Comparison of ENCODE assay signal across 8 cellular contexts in the genomic region with DNA sequence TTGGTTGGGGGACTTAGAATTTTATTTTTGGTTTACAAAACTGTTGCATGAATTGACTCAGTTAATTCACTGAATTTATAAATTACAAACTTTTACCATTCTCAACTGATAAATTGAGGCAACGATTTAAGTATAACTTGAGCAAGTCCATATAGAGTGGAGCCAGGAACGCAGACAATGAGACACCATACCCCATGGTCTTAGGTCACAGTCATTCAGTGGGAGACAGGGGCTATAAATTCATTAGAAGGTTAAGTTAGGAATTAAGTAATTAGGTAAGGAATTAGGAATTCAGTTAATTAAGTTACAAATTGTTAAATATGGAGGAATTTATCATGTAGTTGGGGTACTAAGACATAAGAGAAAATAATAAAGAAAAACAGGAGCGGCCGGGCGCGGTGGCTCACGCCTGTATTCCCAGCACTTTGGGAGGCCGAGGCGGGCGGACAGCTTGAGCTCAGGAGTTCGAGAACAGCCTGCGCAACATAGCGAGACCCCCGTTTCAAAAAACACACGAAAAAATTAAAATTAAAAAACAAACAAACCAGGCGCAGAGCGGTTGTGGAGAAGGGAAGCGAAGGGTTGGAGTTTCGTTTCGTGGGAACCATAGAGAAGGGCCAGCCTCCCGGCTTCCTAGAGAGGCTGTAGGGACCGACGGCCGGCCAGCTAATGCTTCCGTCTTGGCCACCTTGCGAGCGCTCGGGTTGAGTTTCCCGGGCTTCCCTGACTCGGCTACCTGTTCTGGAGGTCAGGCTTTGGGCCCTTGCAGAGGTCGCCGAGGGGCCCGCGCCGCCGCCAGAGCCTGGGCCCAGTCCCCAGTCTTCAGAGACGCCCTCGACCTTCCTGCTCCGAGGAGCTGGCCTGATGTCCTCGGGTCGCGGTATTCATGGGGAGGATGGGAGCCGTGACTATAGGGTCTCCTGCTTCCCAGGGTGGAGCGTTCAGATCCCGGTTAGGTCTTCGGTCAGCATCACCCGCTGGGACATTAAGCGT. TPM values are rescaled to one million over a fixed set of nuclear protein-coding genes. Genes with fewer than 3 reads are reported as not detected.
A peak's percentile ranks its signal among the peaks of the same experiment; 100 is the strongest.
DNase-seq lines count a peak whose midpoint lies in the region; ATAC-seq and TF ChIP-seq lines count a peak whose summit lies in the region.

Gene ZNF619, plus strand, starts transcription at position 645 of the 993 bp plus-strand sequence. CDS start 858 bp downstream, outside the sequence.

- peaks cover 23 to 26% of the 10 kb centered on the region in 2 donors for H3K4me1 Mint-ChIP-seq in natural killer cell treated with Interleukin-12 subunit alpha and Interleukin-12 subunit beta and Interleukin-15 and Interleukin-18, amount 100 ng/mL, for 72 hours (ENCODE audit: low read depth in 2 of 2)

- no peaks in the 10 kb centered on the region for H3K9me3 ChIP-seq in PC-9 (ENCODE audit: insufficient read depth, low read depth)

- no peaks in the 10 kb centered on the region for H3K9me2 ChIP-seq in PC-9 (ENCODE audit: insufficient read depth)

- no peak for TF ChIP-seq CTCF in PC-9 (conservative IDR thresholded peaks at IDR 0.05)
- no peak for TF ChIP-seq CTCF in fibroblast of the aortic adventitia (IDR thresholded peaks at IDR 0.05; ENCODE audit: insufficient read depth, low read length)

- no peaks in the 10 kb centered on the region for H3K36me3 ChIP-seq in PC-9 (ENCODE audit: low read depth)

- H3K9me3 Mint-ChIP-seq in natural killer cell treated with Interleukin-12 subunit alpha and Interleukin-12 subunit beta and Interleukin-15 and Interleukin-18, amount 100 ng/mL, for 72 hours: no peaks in the 10 kb centered on the region

- CTCF ChIA-PET in PC-9 (lab: Charles Lee): no interaction called here

- POLR2A ChIA-PET in PC-9 (lab: Charles Lee; ENCODE audit: unreplicated experiment): no interaction called here

- BruUV-seq in PC-9 (replicated peaks; lab: Mats Ljungman, UMichigan): TSS peak; percentile 87

- H4K20me1 ChIP-seq in PC-9 (ENCODE audit: insufficient read depth): no peaks in the 10 kb centered on the region

- H3K27me3 Mint-ChIP-seq in natural killer cell treated with Interleukin-12 subunit alpha and Interleukin-12 subunit beta and Interleukin-15 and Interleukin-18, amount 100 ng/mL, for 72 hours: no peaks in the 10 kb centered on the region

- H3K4me3 ChIP-seq in PC-9 (peak within 1 kb of the TSS; percentile 67), fibroblast of the aortic adventitia (ENCODE audit: low read depth, low read length) (peak within 1 kb of the TSS; percentile 88)

- peak; percentile 86 for DNase-seq in D341Med (ENCODE audit: low spot score)
- peak; percentile 37 for DNase-seq in HPDE6-E6E7 (ENCODE audit: extremely low spot score)
- DNase-seq in PC-9: peak; percentile 51 to 66
- peak; percentile 83 for DNase-seq in activated effector memory CD4-positive, alpha-beta T cell treated with anti-CD3 and anti-CD28 coated beads, Interleukin-2, amount 50 U/mL, for 16 hours
- DNase-seq in fibroblast of the aortic adventitia (ENCODE audit: low read depth): peak; percentile 82
- peak; percentile 80 for DNase-seq in natural killer cell treated with Interleukin-12 subunit alpha and Interleukin-12 subunit beta and Interleukin-15 and Interleukin-18, amount 100 ng/mL, for 72 hours (ENCODE audit: low spot score)
- peak; percentile 83 for DNase-seq in superior temporal gyrus (ENCODE audit: extremely low spot score)

- no peaks in the 10 kb centered on the region for H3K27me3 ChIP-seq in PC-9 (ENCODE audit: insufficient read depth, low read depth)

- H3K4me2 ChIP-seq in PC-9: peak within 1 kb of the TSS; percentile 93

- peak within 1 kb of the TSS; percentile 90 to 99 for H3K27ac Mint-ChIP-seq in natural killer cell treated with Interleukin-12 subunit alpha and Interleukin-12 subunit beta and Interleukin-15 and Interleukin-18, amount 100 ng/mL, for 72 hours

- peak; percentile 86 for ATAC-seq in GM19438 (IDR thresholded peaks at IDR 0.05; ENCODE audit: low read depth, unreplicated experiment)
- peak; percentile 94 for ATAC-seq in natural killer cell treated with Interleukin-12 subunit alpha and Interleukin-12 subunit beta and Interleukin-15 and Interleukin-18, amount 100 ng/mL, for 72 hours

- peaks cover 6% of the 10 kb centered on the region for H3K36me3 Mint-ChIP-seq in natural killer cell treated with Interleukin-12 subunit alpha and Interleukin-12 subunit beta and Interleukin-15 and Interleukin-18, amount 100 ng/mL, for 72 hours

- no peaks in the 10 kb centered on the region; the same call in 1 of the 2 replicates for H3K79me2 ChIP-seq in PC-9 (ENCODE audit: low read depth)

- intact Hi-C loops in PC-9 (cut with micrococcal nuclease; ENCODE audit: unreplicated experiment): loop anchor here (1.0 kb wide), 2 partner anchors 29 to 48 kb away; partner anchors contain the start of gene ZNF621

- H3K4me3 Mint-ChIP-seq in natural killer cell treated with Interleukin-12 subunit alpha and Interleukin-12 subunit beta and Interleukin-15 and Interleukin-18, amount 100 ng/mL, for 72 hours: peak within 1 kb of the TSS; percentile 93

- H2AFZ ChIP-seq in PC-9: peak within 1 kb of the TSS; percentile 87

- peaks cover 12% of the 10 kb centered on the region for H3K4me1 ChIP-seq in PC-9 (replicated peaks; ENCODE audit: insufficient read depth)

- H3K27ac ChIP-seq in PC-9: no peak within 1 kb of the TSS

- no peaks in the 10 kb centered on the region for H3F3A ChIP-seq in PC-9 (ENCODE audit: insufficient read depth, low read depth)

RNA-seq across cellular contexts. Expression of gene ZNF619, which starts in this region (rescaled TPM):
- total RNA-seq in PC-9 (2021) (5.1 and 6.9 TPM in 2 replicates), fibroblast of the aortic adventitia (ENCODE audit: low replicate concordance) (2.7 and 7.1 TPM in 2 replicates)
- 10 to 100 TPM in 1 of 2 donors, 1 to 10 TPM in 1; 7.5 to 12.6 TPM for total RNA-seq in natural killer cell treated with Interleukin-12 subunit alpha and Interleukin-12 subunit beta and Interleukin-15 and Interleukin-18, amount 100 ng/mL, for 72 hours
